16 cellular contexts compared by ENCODE assay signal in genomic region chr21:39220150-39220549, GRCh38. TPM values are rescaled to one million over a fixed set of nuclear protein-coding genes. Genes with fewer than 3 reads are reported as not detected.
DNase-seq lines count a peak whose midpoint lies in the region; ATAC-seq, FAIRE-seq and TF ChIP-seq lines count a peak whose summit lies in the region.
"Had no signal": no experiment of that assay in that cellular context is flagged by ENCODE, and none has a peak within 500 bp of the region (broad histone marks: within the 10 kb centered on the region; RNA-seq: fewer than 3 reads in every experiment).

No MANE protein-coding gene starts in this region.

- H3K4me1 ChIP-seq in left ventricle myocardium inferior: peaks cover 20% of the 10 kb centered on the region
- H3K4me1 ChIP-seq: BLaER1 treated with 17β-estradiol and CSF1 and Interleukin-3, amounts not matched to agents 10 nM and 100 nM; HAP-1 had no signal

- intact Hi-C loops in activated naive CD4-positive, alpha-beta T cell treated with anti-CD3 and anti-CD28 coated beads for 36 hours (cut with micrococcal nuclease): no loop called here
- intact Hi-C loops in left cardiac atrium (cut with DNase I) (no loop called here), left ventricle myocardium inferior (cut with micrococcal nuclease) (no loop called here)
- intact Hi-C loops in CD4-positive, alpha-beta T cell (cut with DNase I, micrococcal nuclease): no loop called here

- peaks cover 12% of the 10 kb centered on the region for H3K4me1 Mint-ChIP-seq in activated naive CD4-positive, alpha-beta T cell treated with anti-CD3 and anti-CD28 coated beads for 36 hours (ENCODE audit: low read depth)
- H3K4me1 Mint-ChIP-seq in activated naive CD4-positive, alpha-beta T cell treated with anti-CD3 and anti-CD28 coated beads, Interleukin-2, amount 10 ng/mL, durations not matched to agents 7 days and 5 days: peaks cover 9% of the 10 kb centered on the region
- peaks cover 30% of the 10 kb centered on the region for H3K4me1 Mint-ChIP-seq in CD4-positive, alpha-beta T cell (ENCODE audit: low read depth)

- ATAC-seq in left cardiac atrium: peak; percentile 38 to 48
- no peak for ATAC-seq in CD4-positive, alpha-beta T cell (ENCODE audit: poor library complexity)

- TF ChIP-seq CTCF in left ventricle myocardium inferior (IDR thresholded peaks at IDR 0.05; ENCODE audit: borderline replicate concordance): no peak
- TF ChIP-seq CTCF in CD4-positive, alpha-beta T cell (IDR thresholded peaks at IDR 0.05): no peak

- H3K4me3 ChIP-seq in left ventricle myocardium inferior: no peak overlapping the region
- H3K4me3 ChIP-seq: BLaER1 treated with 17β-estradiol and CSF1 and Interleukin-3, amounts not matched to agents 10 nM and 100 nM; HAP-1 had no signal

- no peak overlapping the region for H3K4me3 Mint-ChIP-seq in activated naive CD4-positive, alpha-beta T cell treated with anti-CD3 and anti-CD28 coated beads for 36 hours
- no peak overlapping the region for H3K4me3 Mint-ChIP-seq in activated naive CD4-positive, alpha-beta T cell treated with anti-CD3 and anti-CD28 coated beads, Interleukin-2, amount 10 ng/mL, durations not matched to agents 7 days and 5 days
- no peak overlapping the region for H3K4me3 Mint-ChIP-seq in CD4-positive, alpha-beta T cell
- H3K4me3 Mint-ChIP-seq: CD4-positive, CD25-positive, alpha-beta regulatory T cell had no signal

- no peaks in the 10 kb centered on the region for H3K9me3 ChIP-seq in left ventricle myocardium inferior (replicated peaks)
- H3K9me3 ChIP-seq in CD4-positive, alpha-beta T cell (ENCODE audit: control insufficient read depth, low read length): no peaks in the 10 kb centered on the region
- H3K9me3 ChIP-seq: BLaER1 treated with 17β-estradiol and CSF1 and Interleukin-3, amounts not matched to agents 10 nM and 100 nM; HAP-1 had no signal

- H3K36me3 Mint-ChIP-seq in activated naive CD4-positive, alpha-beta T cell treated with anti-CD3 and anti-CD28 coated beads for 36 hours (ENCODE audit: low read depth): peaks cover 28% of the 10 kb centered on the region
- H3K36me3 Mint-ChIP-seq in activated naive CD4-positive, alpha-beta T cell treated with anti-CD3 and anti-CD28 coated beads, Interleukin-2, amount 10 ng/mL, durations not matched to agents 7 days and 5 days: peaks cover 51% of the 10 kb centered on the region
- peaks cover 86% of the 10 kb centered on the region for H3K36me3 Mint-ChIP-seq in CD4-positive, alpha-beta T cell (ENCODE audit: low read depth)

- DNase-seq in activated CD4-positive, alpha-beta T cell treated with anti-CD3 and anti-CD28 coated beads for 48 hours: peak; percentile 18
- DNase-seq in activated CD4-positive, alpha-beta T cell treated with anti-CD3 and anti-CD28 coated beads for 4 hours: no peak
- DNase-seq in activated naive CD4-positive, alpha-beta T cell treated with anti-CD3 and anti-CD28 coated beads for 36 hours: peak; percentile 18
- DNase-seq in activated naive CD4-positive, alpha-beta T cell treated with anti-CD3 and anti-CD28 coated beads, Interleukin-2, amount 10 ng/mL, durations not matched to agents 7 days and 5 days: no peak
- DNase-seq in left cardiac atrium (no peak), left ventricle myocardium inferior (no peak), RCC 7860 (ENCODE audit: low spot score) (no peak)
- no peak for DNase-seq in CD4-positive, alpha-beta T cell
- DNase-seq: 8988T; AML-193; Calu3; CD4-positive, CD25-positive, alpha-beta regulatory T cell; DMS 273 treated with DMSO at 0.1 percent for 48 hours had no signal

- CTCF ChIA-PET in activated naive CD4-positive, alpha-beta T cell treated with anti-CD3 and anti-CD28 coated beads for 36 hours (lab: Charles Lee): no interaction called here
- CTCF ChIA-PET in activated naive CD4-positive, alpha-beta T cell treated with anti-CD3 and anti-CD28 coated beads, Interleukin-2, amount 10 ng/mL, durations not matched to agents 7 days and 5 days (lab: Charles Lee): no interaction called here
- CTCF ChIA-PET in CD4-positive, alpha-beta T cell (lab: Charles Lee): no interaction called here

- no peaks in the 10 kb centered on the region for H3K9me3 Mint-ChIP-seq in activated naive CD4-positive, alpha-beta T cell treated with anti-CD3 and anti-CD28 coated beads for 36 hours
- no peaks in the 10 kb centered on the region for H3K9me3 Mint-ChIP-seq in activated naive CD4-positive, alpha-beta T cell treated with anti-CD3 and anti-CD28 coated beads, Interleukin-2, amount 10 ng/mL, durations not matched to agents 7 days and 5 days
- H3K9me3 Mint-ChIP-seq in CD4-positive, alpha-beta T cell: no peaks in the 10 kb centered on the region

- H3K36me3 ChIP-seq in left ventricle myocardium inferior: peaks cover 70% of the 10 kb centered on the region

- no peaks in the 10 kb centered on the region for H3K27me3 Mint-ChIP-seq in activated naive CD4-positive, alpha-beta T cell treated with anti-CD3 and anti-CD28 coated beads for 36 hours (ENCODE audit: low read depth)
- no peaks in the 10 kb centered on the region for H3K27me3 Mint-ChIP-seq in activated naive CD4-positive, alpha-beta T cell treated with anti-CD3 and anti-CD28 coated beads, Interleukin-2, amount 10 ng/mL, durations not matched to agents 7 days and 5 days
- H3K27me3 Mint-ChIP-seq in CD4-positive, alpha-beta T cell: no peaks in the 10 kb centered on the region
- H3K27me3 Mint-ChIP-seq: CD4-positive, CD25-positive, alpha-beta regulatory T cell had no signal

- no peak for FAIRE-seq in RCC 7860 (lab: Jason Lieb, UNC)
- FAIRE-seq: H1 had no signal

- H3K27ac Mint-ChIP-seq in activated naive CD4-positive, alpha-beta T cell treated with anti-CD3 and anti-CD28 coated beads for 36 hours: no peak overlapping the region
- H3K27ac Mint-ChIP-seq in activated naive CD4-positive, alpha-beta T cell treated with anti-CD3 and anti-CD28 coated beads, Interleukin-2, amount 10 ng/mL, durations not matched to agents 7 days and 5 days: no peak overlapping the region
- H3K27ac Mint-ChIP-seq in CD4-positive, alpha-beta T cell: peak overlapping the region; percentile 72
- H3K27ac Mint-ChIP-seq: CD4-positive, CD25-positive, alpha-beta regulatory T cell had no signal

- POLR2A ChIA-PET in CD4-positive, alpha-beta T cell (lab: Charles Lee): no interaction called here

- no peaks in the 10 kb centered on the region for H3K27me3 ChIP-seq in left ventricle myocardium inferior (ENCODE audit: low read depth)
- no peaks in the 10 kb centered on the region for H3K27me3 ChIP-seq in CD4-positive, alpha-beta T cell (ENCODE audit: control insufficient read depth, insufficient read depth, low read length)
- H3K27me3 ChIP-seq: BLaER1 treated with 17β-estradiol and CSF1 and Interleukin-3, amounts not matched to agents 10 nM and 100 nM had no signal

- H3K27ac ChIP-seq in left ventricle myocardium inferior (replicated peaks): no peak overlapping the region
- no peak overlapping the region for H3K27ac ChIP-seq in CD4-positive, alpha-beta T cell (ENCODE audit: low read depth, low read length)
- H3K27ac ChIP-seq: BLaER1 treated with 17β-estradiol and CSF1 and Interleukin-3, amounts not matched to agents 10 nM and 100 nM had no signal

RNA-seq across cellular contexts. Expression of gene PSMG1, which starts 36.9 kb away (rescaled TPM):
- 10 to 100 TPM; 70.8 to 70.9 TPM for total RNA-seq in activated naive CD4-positive, alpha-beta T cell treated with anti-CD3 and anti-CD28 coated beads for 36 hours
- total RNA-seq in left cardiac atrium: 10 to 100 TPM; 21.3 to 30.6 TPM
- 20.7 TPM for total RNA-seq in left ventricle myocardium inferior
- 1 to 10 TPM; 7.8 to 7.9 TPM for total RNA-seq in CD4-positive, alpha-beta T cell

Comparison
In these comparisons a context has a peak if more than half of its experiments do, and no peak if none do; other contexts are left out.
1. DNase-seq: peak in activated CD4-positive, alpha-beta T cell treated with anti-CD3 and anti-CD28 coated beads for 48 hours (single experiment) and activated naive CD4-positive, alpha-beta T cell treated with anti-CD3 and anti-CD28 coated beads for 36 hours (single experiment); none in activated CD4-positive, alpha-beta T cell treated with anti-CD3 and anti-CD28 coated beads for 4 hours (0 of 2), activated naive CD4-positive, alpha-beta T cell treated with anti-CD3 and anti-CD28 coated beads, Interleukin-2, amount 10 ng/mL, durations not matched to agents 7 days and 5 days (single experiment), left cardiac atrium (single experiment), left ventricle myocardium inferior (single experiment), CD4-positive, alpha-beta T cell (0 of 10) and RCC 7860 (single experiment).